ENCODE assay signal across 1 cellular context in the genomic region with DNA sequence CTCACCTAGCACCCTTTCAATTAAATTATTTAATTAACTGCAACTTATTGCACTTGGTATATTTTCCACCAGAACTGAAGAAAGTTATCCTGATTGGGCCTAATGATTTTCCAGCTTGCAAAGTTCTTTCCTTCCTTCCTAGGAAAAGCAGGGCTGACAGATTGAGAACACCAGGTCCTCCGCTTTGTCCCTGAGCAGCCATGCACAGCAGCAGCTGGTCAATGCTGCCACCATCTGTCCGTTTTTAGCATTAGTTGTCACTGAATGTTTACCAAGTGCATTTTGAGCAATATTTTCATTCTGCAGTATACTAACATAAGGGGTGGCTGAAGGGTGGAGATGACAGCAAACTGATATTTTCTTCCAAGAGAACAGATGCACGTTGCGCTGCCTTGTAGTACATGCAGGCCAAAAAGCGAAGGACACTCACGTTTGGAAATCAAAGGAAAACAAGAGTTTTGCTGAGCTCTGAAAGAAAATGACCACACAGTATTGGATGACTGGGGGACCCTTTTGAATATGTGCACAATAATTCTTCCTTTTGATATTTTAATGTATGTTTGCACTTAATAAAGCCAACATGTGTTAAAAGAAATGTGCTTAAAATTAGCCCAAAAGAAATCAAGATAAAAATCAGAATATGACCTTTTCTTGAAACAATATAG.
TF ChIP-seq lines count a peak whose summit lies in the region.

No MANE protein-coding gene starts in this region.

TF ChIP-seq in WTC11, 78 proteins besides CTCF, POLR2A, EP300 and RAD21 (continued from another document):
- TF ChIP-seq, protein P1, sequence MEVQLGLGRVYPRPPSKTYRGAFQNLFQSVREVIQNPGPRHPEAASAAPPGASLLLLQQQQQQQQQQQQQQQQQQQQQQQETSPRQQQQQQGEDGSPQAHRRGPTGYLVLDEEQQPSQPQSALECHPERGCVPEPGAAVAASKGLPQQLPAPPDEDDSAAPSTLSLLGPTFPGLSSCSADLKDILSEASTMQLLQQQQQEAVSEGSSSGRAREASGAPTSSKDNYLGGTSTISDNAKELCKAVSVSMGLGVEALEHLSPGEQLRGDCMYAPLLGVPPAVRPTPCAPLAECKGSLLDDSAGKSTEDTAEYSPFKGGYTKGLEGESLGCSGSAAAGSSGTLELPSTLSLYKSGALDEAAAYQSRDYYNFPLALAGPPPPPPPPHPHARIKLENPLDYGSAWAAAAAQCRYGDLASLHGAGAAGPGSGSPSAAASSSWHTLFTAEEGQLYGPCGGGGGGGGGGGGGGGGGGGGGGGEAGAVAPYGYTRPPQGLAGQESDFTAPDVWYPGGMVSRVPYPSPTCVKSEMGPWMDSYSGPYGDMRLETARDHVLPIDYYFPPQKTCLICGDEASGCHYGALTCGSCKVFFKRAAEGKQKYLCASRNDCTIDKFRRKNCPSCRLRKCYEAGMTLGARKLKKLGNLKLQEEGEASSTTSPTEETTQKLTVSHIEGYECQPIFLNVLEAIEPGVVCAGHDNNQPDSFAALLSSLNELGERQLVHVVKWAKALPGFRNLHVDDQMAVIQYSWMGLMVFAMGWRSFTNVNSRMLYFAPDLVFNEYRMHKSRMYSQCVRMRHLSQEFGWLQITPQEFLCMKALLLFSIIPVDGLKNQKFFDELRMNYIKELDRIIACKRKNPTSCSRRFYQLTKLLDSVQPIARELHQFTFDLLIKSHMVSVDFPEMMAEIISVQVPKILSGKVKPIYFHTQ (CRISPR knock-in tag; IDR thresholded peaks at IDR 0.05), result no peak
TF ChIP-seq in WTC11: peak in this region for 0.
